In genomic region chr13:50668882-50669281, GRCh38 we compare ENCODE assay signal across 15 cellular contexts.
"Had no signal": no experiment of that assay in that cellular context is flagged by ENCODE, and none has a peak within 500 bp of the region (broad histone marks: within the 10 kb centered on the region; RNA-seq: fewer than 3 reads in every experiment).

No MANE protein-coding gene starts in this region.

- ATAC-seq: gastroesophageal sphincter; heart right ventricle; left cardiac atrium; stimulated activated naive B cell treated with anti-CD40 and anti-IgM and Interleukin-4, amounts not matched to agents 10 μg/mL and 1 μg/mL and 100 μg/mL, for 72 hours had no signal

- H3K4me1 Mint-ChIP-seq: activated CD4-positive, alpha-beta T cell treated with anti-CD3 and anti-CD28 coated beads, Interleukin-2, amount 10 ng/mL, durations not matched to agents 7 days and 5 days; activated naive CD4-positive, alpha-beta T cell treated with anti-CD3 and anti-CD28 coated beads, Interleukin-2, amount 10 ng/mL, durations not matched to agents 7 days and 5 days; mesothelial cell of epicardium had no signal

- H3K9me3 ChIP-seq: ascending aorta, gastroesophageal sphincter, tibial nerve, uterus had no signal

- H3K4me3 ChIP-seq: ascending aorta, gastroesophageal sphincter, heart right ventricle, lung, tibial nerve, uterus had no signal

- H3K27me3 Mint-ChIP-seq: stimulated activated naive B cell treated with anti-CD40 and anti-IgM and Interleukin-4, amounts not matched to agents 10 μg/mL and 1 μg/mL and 100 μg/mL, for 72 hours had no signal

- H3K4me3 Mint-ChIP-seq: activated CD4-positive, alpha-beta T cell treated with anti-CD3 and anti-CD28 coated beads, Interleukin-2, amount 10 ng/mL, durations not matched to agents 7 days and 5 days; activated naive CD4-positive, alpha-beta T cell treated with anti-CD3 and anti-CD28 coated beads, Interleukin-2, amount 10 ng/mL, durations not matched to agents 7 days and 5 days; mesothelial cell of epicardium; neural crest cell; stimulated activated naive B cell treated with anti-CD40 and anti-IgM and Interleukin-4, amounts not matched to agents 10 μg/mL and 1 μg/mL and 100 μg/mL, for 72 hours had no signal

- H3K4me1 ChIP-seq: ascending aorta, gastroesophageal sphincter, uterus had no signal

- H3K27ac Mint-ChIP-seq: activated CD4-positive, alpha-beta T cell treated with anti-CD3 and anti-CD28 coated beads, Interleukin-2, amount 10 ng/mL, durations not matched to agents 7 days and 5 days; activated naive CD4-positive, alpha-beta T cell treated with anti-CD3 and anti-CD28 coated beads, Interleukin-2, amount 10 ng/mL, durations not matched to agents 7 days and 5 days; activated T-helper 2 cell treated with anti-CD3 and anti-CD28 coated beads, Interferon-gamma antibody, Interleukin-2, Interleukin-4, amounts not matched to agents 10 μg/mL and 5 μg/mL and 100 μg/mL, durations not matched to agents 14 hours and 24 hours and 36 hours; mesothelial cell of epicardium; stimulated activated naive B cell treated with anti-CD40 and anti-IgM and Interleukin-4, amounts not matched to agents 10 μg/mL and 1 μg/mL and 100 μg/mL, for 72 hours had no signal

- H3K27me3 ChIP-seq: ascending aorta, gastroesophageal sphincter, heart right ventricle, tibial nerve, uterus had no signal

- H3K36me3 ChIP-seq: ascending aorta, gastroesophageal sphincter, heart right ventricle, tibial nerve, uterus had no signal

- H3K27ac ChIP-seq: ascending aorta, gastroesophageal sphincter, heart right ventricle, tibial nerve, uterus had no signal

- H3K36me3 Mint-ChIP-seq: activated naive CD4-positive, alpha-beta T cell treated with anti-CD3 and anti-CD28 coated beads, Interleukin-2, amount 10 ng/mL, durations not matched to agents 7 days and 5 days had no signal

- DNase-seq: activated CD4-positive, alpha-beta T cell treated with anti-CD3 and anti-CD28 coated beads, Interleukin-2, amount 10 ng/mL, durations not matched to agents 7 days and 5 days; activated naive CD4-positive, alpha-beta T cell treated with anti-CD3 and anti-CD28 coated beads, Interleukin-2, amount 10 ng/mL, durations not matched to agents 7 days and 5 days; activated T-cell treated with anti-CD3 and anti-CD28 coated beads for 4 hours; heart right ventricle; left cardiac atrium; stimulated activated CD4-positive, alpha-beta T cell treated with anti-CD3 and anti-CD28 coated beads, Interleukin-2, amount 100 ng/mL, for 48 hours; stimulated activated naive B cell treated with anti-CD40 and anti-IgM and Interleukin-4, amounts not matched to agents 10 μg/mL and 1 μg/mL and 100 μg/mL, for 72 hours; uterus had no signal
